ENCODE assay signal across 19 cellular contexts in the genomic region with DNA sequence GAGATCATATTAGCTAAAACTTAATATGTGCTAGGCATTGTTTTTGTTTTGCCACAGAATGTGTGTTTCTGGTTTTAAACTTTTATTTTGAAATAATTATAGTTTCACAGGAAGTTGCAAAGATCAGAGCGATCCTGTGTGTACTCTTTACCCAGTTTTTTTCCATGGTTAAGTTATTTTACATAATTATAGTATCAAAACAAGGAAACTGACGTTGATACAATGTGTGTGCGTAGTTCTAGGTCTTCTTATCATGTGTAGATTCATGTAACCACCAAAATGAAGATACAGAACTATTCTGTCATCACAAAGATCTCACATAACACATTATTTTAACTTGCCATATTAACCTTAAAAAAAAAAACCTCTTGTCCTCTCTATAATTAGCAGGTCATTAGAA.
"Had no signal": no experiment of that assay in that cellular context is flagged by ENCODE, and none has a peak within 500 bp of the region (broad histone marks: within the 10 kb centered on the region; RNA-seq: fewer than 3 reads in every experiment).

No MANE protein-coding gene starts in this region.

- H3K4me1 Mint-ChIP-seq: nephron progenitor cell had no signal

- H3K27me3 Mint-ChIP-seq: dendritic cell treated with granulocyte-macrophage colony-stimulating factor and Interleukin-4, amounts not matched to agents 40 ng/mL and 50 ng/mL, for 4 days; stimulated activated naive B cell treated with anti-CD40 and anti-IgM and Interleukin-4, amounts not matched to agents 10 μg/mL and 1 μg/mL and 100 μg/mL, for 72 hours; stimulated activated naive CD8-positive, alpha-beta T cell treated with anti-CD3 and anti-CD28 coated beads, Interleukin-15, amount 100 ng/mL, for 72 hours had no signal

- ATAC-seq: psoas muscle; sciatic nerve; stimulated activated naive B cell treated with anti-CD40 and anti-IgM and Interleukin-4, amounts not matched to agents 10 μg/mL and 1 μg/mL and 100 μg/mL, for 72 hours; stimulated activated naive CD8-positive, alpha-beta T cell treated with anti-CD3 and anti-CD28 coated beads, Interleukin-15, amount 100 ng/mL, for 72 hours had no signal

- H3K9me3 Mint-ChIP-seq: dendritic cell treated with granulocyte-macrophage colony-stimulating factor and Interleukin-4, amounts not matched to agents 40 ng/mL and 50 ng/mL, for 4 days; nephron progenitor cell; stimulated activated naive B cell treated with anti-CD40 and anti-IgM and Interleukin-4, amounts not matched to agents 10 μg/mL and 1 μg/mL and 100 μg/mL, for 72 hours; stimulated activated naive CD8-positive, alpha-beta T cell treated with anti-CD3 and anti-CD28 coated beads, Interleukin-15, amount 100 ng/mL, for 72 hours had no signal

- DNase-seq: cerebellar nuclear complex; effector CD4-positive, alpha-beta T cell; foreskin melanocyte; head of caudate nucleus; kidney glomerular epithelial cell; mammary epithelial cell; nephron progenitor cell; psoas muscle; retina; spleen; stimulated activated CD4-positive, alpha-beta T cell treated with anti-CD3 and anti-CD28 coated beads, Interleukin-15, amount 100 ng/mL, for 24 hours; stimulated activated CD4-positive, alpha-beta T cell treated with anti-CD3 and anti-CD28 coated beads, Interleukin-1b, Interleukin-23, amount 100 ng/mL, for 48 hours; stimulated activated CD4-positive, alpha-beta T cell treated with anti-CD3 and anti-CD28 coated beads, Interleukin-4, amount 100 ng/mL, for 24 hours; stimulated activated naive B cell treated with anti-CD40 and anti-IgM and Interleukin-4, amounts not matched to agents 10 μg/mL and 1 μg/mL and 100 μg/mL, for 72 hours; stimulated activated naive CD8-positive, alpha-beta T cell treated with anti-CD3 and anti-CD28 coated beads, Interleukin-15, amount 100 ng/mL, for 72 hours; substantia nigra; trophoblast cell had no signal

- H3K4me3 Mint-ChIP-seq: dendritic cell treated with granulocyte-macrophage colony-stimulating factor and Interleukin-4, amounts not matched to agents 40 ng/mL and 50 ng/mL, for 4 days; nephron progenitor cell; stimulated activated naive B cell treated with anti-CD40 and anti-IgM and Interleukin-4, amounts not matched to agents 10 μg/mL and 1 μg/mL and 100 μg/mL, for 72 hours; stimulated activated naive CD8-positive, alpha-beta T cell treated with anti-CD3 and anti-CD28 coated beads, Interleukin-15, amount 100 ng/mL, for 72 hours had no signal

- H3K27ac Mint-ChIP-seq: dendritic cell treated with granulocyte-macrophage colony-stimulating factor and Interleukin-4, amounts not matched to agents 40 ng/mL and 50 ng/mL, for 4 days; stimulated activated naive B cell treated with anti-CD40 and anti-IgM and Interleukin-4, amounts not matched to agents 10 μg/mL and 1 μg/mL and 100 μg/mL, for 72 hours had no signal
